In genomic region chr3:107525101-107525953, GRCh38 we compare ENCODE assay signal across 8 cellular contexts. TPM values are rescaled to one million over a fixed set of nuclear protein-coding genes. Genes with fewer than 3 reads are reported as not detected.
DNase-seq lines count a peak whose midpoint lies in the region; ATAC-seq and TF ChIP-seq lines count a peak whose summit lies in the region.

No MANE protein-coding gene starts in this region.

- H3K4me1 ChIP-seq in BE2C (peaks cover 4% of the 10 kb centered on the region; the same call in 1 of the 2 replicates), HAP-1 (peaks cover 10% of the 10 kb centered on the region), right cardiac atrium (ENCODE audit: control insufficient read depth, insufficient read depth, low read length) (peaks cover 1% of the 10 kb centered on the region)

- DNase-seq in BE2C (peak; percentile 35), HAP-1 (ENCODE audit: low spot score in 2 of 2) (peak; percentile 33 to 63), SKM-1 (lab: John Stamatoyannopoulos, UW; ENCODE audit: unreplicated experiment) (peak; percentile 15), right cardiac atrium (peak; percentile 54 to 80 (median 79)), posterior cingulate gyrus (peak in 8 of 10 donors; percentile 20 to 89 (median 48))

- TF ChIP-seq CTCF in BE2C (IDR thresholded peaks at IDR 0.05; ENCODE audit: low read depth, low read length): no peak

- in situ Hi-C loops in HAP-1 (cut with MboI; ENCODE audit: low sequenced_read_pairs): loop anchor here (25.0 kb wide), 1 partner anchor 263 kb away; no protein-coding TSS in a partner anchor

- ATAC-seq in right cardiac atrium (peak; percentile 32 to 34), GM21381 (IDR thresholded peaks at IDR 0.05; ENCODE audit: unreplicated experiment) (no peak), GM18502 (IDR thresholded peaks at IDR 0.05; ENCODE audit: poor library complexity, unreplicated experiment) (no peak)

- H3K9me3 ChIP-seq in BE2C (no peaks in the 10 kb centered on the region), HAP-1 (no peaks in the 10 kb centered on the region), right cardiac atrium (ENCODE audit: control insufficient read depth, low read length) (no peaks in the 10 kb centered on the region)

- H3K36me3 ChIP-seq in BE2C: peaks cover 4% of the 10 kb centered on the region
- H3K36me3 ChIP-seq in HAP-1 (replicated peaks): peaks cover 26% of the 10 kb centered on the region

- H3K27ac ChIP-seq in angular gyrus (ENCODE audit: low read depth, low read length) (peak overlapping the region; percentile 40), right cardiac atrium (ENCODE audit: low read length) (peak overlapping the region; percentile 71)

- WGBS in right cardiac atrium: under 1% methylated on average over 66 of the region's 66 CpGs

- intact Hi-C loops in right cardiac atrium (cut with DNase I): loop anchor here in 1 of 4 donors (10.0 kb wide), 1 partner anchor 281 kb away; no protein-coding TSS in a partner anchor
- intact Hi-C loops in posterior cingulate gyrus (cut with DNase I): loop anchor here (10.0 kb wide), 1 partner anchor 291 kb away; no protein-coding TSS in a partner anchor

- H3K4me3 ChIP-seq in BE2C (ENCODE audit: low read depth, low read length) (peak overlapping the region; percentile 73), HAP-1 (peak overlapping the region; percentile 87), right cardiac atrium (ENCODE audit: low read length) (peak overlapping the region; percentile 98)

- H3K27me3 ChIP-seq in BE2C (no peaks in the 10 kb centered on the region), HAP-1 (ENCODE audit: low read depth) (no peaks in the 10 kb centered on the region), right cardiac atrium (ENCODE audit: control insufficient read depth, insufficient read depth) (no peaks in the 10 kb centered on the region)

RNA-seq across cellular contexts. Expression of gene BBX, which starts 2.6 kb away (rescaled TPM):
- 13.1 TPM for polyA plus RNA-seq in BE2C (2012; ENCODE audit: insufficient read depth, insufficient read length, low read depth)
- total RNA-seq in right cardiac atrium: 10 to 100 TPM; 44.6 to 57.1 (median 50.0) TPM
- 10.6 TPM for polyA plus RNA-seq in right cardiac atrium

Comparison
In these comparisons a context has a peak if more than half of its experiments do, and no peak if none do; other contexts are left out.
1. DNase-seq: peak in every context shown above with its lines; median percentile 79 in right cardiac atrium; 48 in posterior cingulate gyrus; 48 in HAP-1; 35 in BE2C; 15 in SKM-1.
2. ATAC-seq: peak in right cardiac atrium (2 of 2); none in GM21381 (single experiment) and GM18502 (single experiment).
3. Peak in every context shown above with its lines, with median percentiles within 50 percentile points of each other: H3K4me3 ChIP-seq.